In the genomic region with DNA sequence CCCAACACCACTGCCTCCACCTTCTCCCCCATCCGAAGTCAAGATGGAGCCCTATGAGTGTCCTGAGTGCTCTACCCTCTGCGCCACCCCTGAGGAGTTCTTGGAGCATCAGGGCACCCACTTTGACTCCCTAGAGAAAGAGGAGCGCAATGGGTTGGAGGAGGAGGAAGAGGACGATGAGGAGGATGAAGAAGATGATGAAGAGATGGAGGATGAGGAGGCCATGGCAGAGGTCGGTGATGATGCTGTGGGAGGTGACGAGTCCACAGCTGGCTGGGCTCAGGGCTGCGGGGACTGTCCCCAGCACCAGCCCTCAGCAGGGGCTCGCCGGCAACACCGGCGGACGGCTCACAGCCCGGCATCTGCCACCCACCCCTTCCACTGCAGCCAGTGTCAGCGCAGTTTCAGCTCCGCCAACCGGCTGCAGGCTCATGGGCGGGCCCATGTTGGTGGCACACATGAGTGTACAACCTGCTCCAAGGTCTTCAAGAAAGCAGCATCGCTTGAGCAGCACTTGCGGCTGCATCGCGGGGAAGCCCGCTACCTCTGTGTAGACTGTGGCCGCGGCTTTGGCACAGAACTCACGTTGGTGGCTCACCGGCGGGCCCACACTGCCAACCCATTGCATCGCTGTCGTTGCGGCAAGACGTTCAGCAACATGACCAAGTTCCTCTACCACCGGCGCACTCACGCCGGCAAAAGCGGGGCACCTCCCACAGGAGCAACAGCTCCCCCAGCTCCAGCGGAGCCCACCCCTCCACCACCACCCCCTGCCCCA, we compare ENCODE assay signal across 23 cellular contexts. TPM values are rescaled to one million over a fixed set of nuclear protein-coding genes. Genes with fewer than 3 reads are reported as not detected.
DNase-seq lines count a peak whose midpoint lies in the region; ATAC-seq and TF ChIP-seq lines count a peak whose summit lies in the region.
"Had no signal": no experiment of that assay in that cellular context is flagged by ENCODE, and none has a peak within 500 bp of the region (broad histone marks: within the 10 kb centered on the region; RNA-seq: fewer than 3 reads in every experiment).

No MANE protein-coding gene starts in this region.

- intact Hi-C loops in activated CD4-positive, alpha-beta memory T cell treated with anti-CD3 and anti-CD28 coated beads for 36 hours (cut with micrococcal nuclease): no loop called here

- TF ChIP-seq CTCF in neural crest cell (conservative IDR thresholded peaks at IDR 0.05): no peak

- peaks cover 57% of the 10 kb centered on the region for H3K36me3 Mint-ChIP-seq in activated CD4-positive, alpha-beta memory T cell treated with anti-CD3 and anti-CD28 coated beads, Interleukin-2, amount 10 ng/mL, durations not matched to agents 7 days and 5 days (ENCODE audit: low read depth)
- peaks cover 44% of the 10 kb centered on the region for H3K36me3 Mint-ChIP-seq in activated CD4-positive, alpha-beta memory T cell treated with anti-CD3 and anti-CD28 coated beads for 36 hours
- H3K36me3 Mint-ChIP-seq in T-helper 17 cell (ENCODE audit: low read depth) (peaks cover 8% of the 10 kb centered on the region), neural crest cell (ENCODE audit: low read depth) (peaks cover 24% of the 10 kb centered on the region)
- H3K36me3 Mint-ChIP-seq: IgD-negative memory B cell had no signal

- CTCF ChIA-PET in activated CD4-positive, alpha-beta memory T cell treated with anti-CD3 and anti-CD28 coated beads, Interleukin-2, amount 10 ng/mL, durations not matched to agents 7 days and 5 days (lab: Charles Lee): no interaction called here
- CTCF ChIA-PET in activated CD4-positive, alpha-beta memory T cell treated with anti-CD3 and anti-CD28 coated beads for 36 hours (lab: Charles Lee): interaction anchor here (1.8 kb wide), 1 partner anchor 17 kb away, joined by 4 read pairs; a partner anchor contains a TSS

- H3K27ac ChIP-seq in substantia nigra (ENCODE audit: low read depth, low read length, poor library complexity, severe bottlenecking): no peak overlapping the region
- H3K27ac ChIP-seq: 22Rv1, C4-2B, GM23248, PC-9 had no signal

- ATAC-seq in T-helper 17 cell: no peak
- ATAC-seq: CD8-positive, alpha-beta T cell had no signal

- no peak for DNase-seq in activated CD4-positive, alpha-beta memory T cell treated with anti-CD3 and anti-CD28 coated beads, Interleukin-2, amount 10 ng/mL, durations not matched to agents 7 days and 5 days
- DNase-seq in activated CD4-positive, alpha-beta memory T cell treated with anti-CD3 and anti-CD28 coated beads for 36 hours: no peak
- DNase-seq in T-helper 17 cell: no peak
- DNase-seq in neural crest cell (ENCODE audit: low read depth, low spot score): no peak
- DNase-seq in HuH-7 (ENCODE audit: low spot score): no peak
- no peak for DNase-seq in substantia nigra (lab: John Stamatoyannopoulos, UW)
- DNase-seq: Caco-2; CD8-positive, alpha-beta T cell; GM23248; H9; HFFc6; NCI-H1048; NCI-H1417; NCI-H1694; NCI-H2029 treated with DMSO at 0.1 percent for 48 hours; NCI-H446 treated with DMSO at 0.1 percent for 48 hours; NCI-H526 treated with DMSO at 0.1 percent for 48 hours; PC-9; SHP77 treated with DMSO at 0.1 percent for 48 hours had no signal

- H3K27me3 Mint-ChIP-seq in activated CD4-positive, alpha-beta memory T cell treated with anti-CD3 and anti-CD28 coated beads, Interleukin-2, amount 10 ng/mL, durations not matched to agents 7 days and 5 days: no peaks in the 10 kb centered on the region
- no peaks in the 10 kb centered on the region for H3K27me3 Mint-ChIP-seq in activated CD4-positive, alpha-beta memory T cell treated with anti-CD3 and anti-CD28 coated beads for 36 hours
- H3K27me3 Mint-ChIP-seq in T-helper 17 cell (no peaks in the 10 kb centered on the region), neural crest cell (ENCODE audit: low read depth) (peaks cover 2% of the 10 kb centered on the region)
- H3K27me3 Mint-ChIP-seq: B cell, IgD-negative memory B cell had no signal

- POLR2A ChIA-PET in activated CD4-positive, alpha-beta memory T cell treated with anti-CD3 and anti-CD28 coated beads, Interleukin-2, amount 10 ng/mL, durations not matched to agents 7 days and 5 days (lab: Charles Lee): no interaction called here
- POLR2A ChIA-PET in activated CD4-positive, alpha-beta memory T cell treated with anti-CD3 and anti-CD28 coated beads for 36 hours (lab: Charles Lee): interaction anchor here (1.2 kb wide), 1 partner anchor 9 kb away, joined by 4 read pairs; no protein-coding TSS in a partner anchor

- H3K27ac Mint-ChIP-seq in activated CD4-positive, alpha-beta memory T cell treated with anti-CD3 and anti-CD28 coated beads, Interleukin-2, amount 10 ng/mL, durations not matched to agents 7 days and 5 days: peak overlapping the region; percentile 49
- H3K27ac Mint-ChIP-seq in activated CD4-positive, alpha-beta memory T cell treated with anti-CD3 and anti-CD28 coated beads for 36 hours: no peak overlapping the region
- H3K27ac Mint-ChIP-seq in T-helper 17 cell: no peak overlapping the region
- H3K27ac Mint-ChIP-seq in neural crest cell (ENCODE audit: unreplicated experiment): no peak overlapping the region
- H3K27ac Mint-ChIP-seq: B cell; CD8-positive, alpha-beta T cell; H9; HFFc6 had no signal

- H3K9me3 ChIP-seq in T-helper 17 cell (ENCODE audit: control insufficient read depth, low read length, poor library complexity, severe bottlenecking): no peaks in the 10 kb centered on the region
- H3K9me3 ChIP-seq: Caco-2 had no signal

- no peak overlapping the region for H3K4me3 Mint-ChIP-seq in activated CD4-positive, alpha-beta memory T cell treated with anti-CD3 and anti-CD28 coated beads, Interleukin-2, amount 10 ng/mL, durations not matched to agents 7 days and 5 days
- H3K4me3 Mint-ChIP-seq in activated CD4-positive, alpha-beta memory T cell treated with anti-CD3 and anti-CD28 coated beads for 36 hours: no peak overlapping the region
- H3K4me3 Mint-ChIP-seq in T-helper 17 cell (peak overlapping the region; percentile 56), neural crest cell (peak overlapping the region; percentile 47)
- H3K4me3 Mint-ChIP-seq: B cell; CD8-positive, alpha-beta T cell; H9; HFFc6 had no signal

- H3K9me3 Mint-ChIP-seq in activated CD4-positive, alpha-beta memory T cell treated with anti-CD3 and anti-CD28 coated beads, Interleukin-2, amount 10 ng/mL, durations not matched to agents 7 days and 5 days: no peaks in the 10 kb centered on the region
- H3K9me3 Mint-ChIP-seq in activated CD4-positive, alpha-beta memory T cell treated with anti-CD3 and anti-CD28 coated beads for 36 hours: no peaks in the 10 kb centered on the region
- no peaks in the 10 kb centered on the region for H3K9me3 Mint-ChIP-seq in neural crest cell
- H3K9me3 Mint-ChIP-seq: CD8-positive, alpha-beta T cell; H9; HFFc6; IgD-negative memory B cell had no signal

- H3K4me1 Mint-ChIP-seq in activated CD4-positive, alpha-beta memory T cell treated with anti-CD3 and anti-CD28 coated beads, Interleukin-2, amount 10 ng/mL, durations not matched to agents 7 days and 5 days: peaks cover 39% of the 10 kb centered on the region
- H3K4me1 Mint-ChIP-seq in activated CD4-positive, alpha-beta memory T cell treated with anti-CD3 and anti-CD28 coated beads for 36 hours (ENCODE audit: low read depth): peaks cover 31% of the 10 kb centered on the region
- peaks cover 24% of the 10 kb centered on the region for H3K4me1 Mint-ChIP-seq in T-helper 17 cell
- H3K4me1 Mint-ChIP-seq in neural crest cell: peaks cover 30% of the 10 kb centered on the region

RNA-seq across cellular contexts. Expression of a gene that starts 5.0 kb away (rescaled TPM):
- 10 to 100 TPM; 21.5 to 21.7 TPM for total RNA-seq in activated CD4-positive, alpha-beta memory T cell treated with anti-CD3 and anti-CD28 coated beads, Interleukin-2, amount 10 ng/mL, durations not matched to agents 7 days and 5 days
- 10 to 100 TPM; 12.3 to 14.9 TPM for total RNA-seq in activated CD4-positive, alpha-beta memory T cell treated with anti-CD3 and anti-CD28 coated beads for 36 hours
- total RNA-seq in T-helper 17 cell: 1 to 10 TPM; 6.7 to 7.5 TPM
- 18.4 and 24.2 TPM in 2 replicates for total RNA-seq in neural crest cell

RNA-seq across cellular contexts. Expression of a gene that starts 7.7 kb away (rescaled TPM):
- 10 to 100 TPM; 54.1 to 59.8 TPM for total RNA-seq in activated CD4-positive, alpha-beta memory T cell treated with anti-CD3 and anti-CD28 coated beads, Interleukin-2, amount 10 ng/mL, durations not matched to agents 7 days and 5 days
- total RNA-seq in activated CD4-positive, alpha-beta memory T cell treated with anti-CD3 and anti-CD28 coated beads for 36 hours: 10 to 100 TPM; 31.3 to 33.4 TPM
- total RNA-seq in T-helper 17 cell (10 to 100 TPM; 72.1 to 89.9 TPM), neural crest cell (20.6 and 21.5 TPM in 2 replicates)

RNA-seq across cellular contexts. Expression of a gene that starts 17.3 kb away (rescaled TPM):
- 10 to 100 TPM; 48.9 to 50.7 TPM for total RNA-seq in activated CD4-positive, alpha-beta memory T cell treated with anti-CD3 and anti-CD28 coated beads, Interleukin-2, amount 10 ng/mL, durations not matched to agents 7 days and 5 days
- total RNA-seq in activated CD4-positive, alpha-beta memory T cell treated with anti-CD3 and anti-CD28 coated beads for 36 hours: 10 to 100 TPM; 36.4 to 37.3 TPM
- total RNA-seq in T-helper 17 cell (10 to 100 TPM; 27.7 to 28.1 TPM), neural crest cell (66.1 and 68.0 TPM in 2 replicates)

RNA-seq across cellular contexts. Expression of a gene that starts 29.8 kb away (rescaled TPM):
- total RNA-seq in activated CD4-positive, alpha-beta memory T cell treated with anti-CD3 and anti-CD28 coated beads, Interleukin-2, amount 10 ng/mL, durations not matched to agents 7 days and 5 days: 10 to 100 TPM; 46.9 to 52.6 TPM
- 10 to 100 TPM; 43.1 to 56.5 TPM for total RNA-seq in activated CD4-positive, alpha-beta memory T cell treated with anti-CD3 and anti-CD28 coated beads for 36 hours
- total RNA-seq in T-helper 17 cell (10 to 100 TPM; 75.8 to 82.1 TPM), neural crest cell (102 and 105 TPM in 2 replicates)

RNA-seq across cellular contexts. Expression of a gene that starts 43.9 kb away (rescaled TPM):
- 10 to 100 TPM; 86.5 to 88.8 TPM for total RNA-seq in activated CD4-positive, alpha-beta memory T cell treated with anti-CD3 and anti-CD28 coated beads, Interleukin-2, amount 10 ng/mL, durations not matched to agents 7 days and 5 days
- total RNA-seq in activated CD4-positive, alpha-beta memory T cell treated with anti-CD3 and anti-CD28 coated beads for 36 hours: 10 to 100 TPM; 56.9 to 64.2 TPM
- 100 to 1,000 TPM; 112 to 125 TPM for total RNA-seq in T-helper 17 cell
- 91.6 and 93.4 TPM in 2 replicates for total RNA-seq in neural crest cell

Comparison
In these comparisons a context has a peak if more than half of its experiments do, and no peak if none do; other contexts are left out.
1. H3K4me3 Mint-ChIP-seq: peak in T-helper 17 cell (single experiment) and neural crest cell (single experiment); none in activated CD4-positive, alpha-beta memory T cell treated with anti-CD3 and anti-CD28 coated beads, Interleukin-2, amount 10 ng/mL, durations not matched to agents 7 days and 5 days (single experiment) and activated CD4-positive, alpha-beta memory T cell treated with anti-CD3 and anti-CD28 coated beads for 36 hours (single experiment).